Comparison of ENCODE assay signal across 2 cellular contexts in genomic region chr15:65952425-65953053, GRCh38.
TF ChIP-seq lines count a peak whose summit lies in the region.

No MANE protein-coding gene starts in this region.

TF ChIP-seq in GM23338, 12 proteins besides CTCF, POLR2A, EP300 and RAD21 (continued from another document):
- TF ChIP-seq EZH2phosphoT487 (IDR thresholded peaks at IDR 0.05; ENCODE audit: unreplicated experiment) = no peak
- TF ChIP-seq REST (IDR thresholded peaks at IDR 0.05; ENCODE audit: unreplicated experiment) = peak; percentile 90
- no peak for TF ChIP-seq ZNF114 (CRISPR knock-in tag; IDR thresholded peaks at IDR 0.05)

TF ChIP-seq in H1, 55 proteins besides CTCF, POLR2A, EP300 and RAD21:
- TF ChIP-seq USF2 (IDR thresholded peaks at IDR 0.05; ENCODE audit: low read length) = no peak
- 0 out of 4 replicates have a peak, but pooled peaks of 1 of the 2 experiments have one; percentile 36 for TF ChIP-seq SIN3A (conservative IDR thresholded peaks at IDR 0.05 in 1 of 2, IDR thresholded peaks at IDR 0.05 in 1 of 2; ENCODE audit: low read depth in 1 of 2, low read length in 2 of 2)
